Comparison of ENCODE assay signal across 26 cellular contexts in the genomic region with DNA sequence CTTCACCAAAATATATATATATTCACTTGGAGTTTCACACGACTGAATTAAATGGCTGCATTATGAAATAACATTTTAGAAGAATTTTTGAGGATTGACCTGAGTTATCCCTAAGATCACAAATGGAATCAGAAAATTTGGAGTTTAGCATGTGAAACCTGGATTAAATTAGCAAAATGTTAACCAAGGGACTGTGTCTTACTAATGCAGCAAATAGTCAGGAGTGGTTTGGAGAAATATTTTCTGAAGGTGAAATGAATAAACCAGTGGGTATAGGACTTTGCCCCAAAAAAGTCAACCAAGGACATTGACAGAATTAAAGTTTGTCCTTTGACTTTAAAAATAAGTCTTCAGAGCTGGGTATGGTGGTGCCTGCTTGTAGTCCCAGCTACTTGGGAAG.
"Had no signal": no experiment of that assay in that cellular context is flagged by ENCODE, and none has a peak within 500 bp of the region (broad histone marks: within the 10 kb centered on the region; RNA-seq: fewer than 3 reads in every experiment).

No MANE protein-coding gene starts in this region.

- H3K4me1 ChIP-seq: neural progenitor cell, suprapubic skin had no signal

- H3K27me3 ChIP-seq: neural progenitor cell, stomach, suprapubic skin, transverse colon had no signal

- H3K9me3 ChIP-seq: left ventricle myocardium inferior, stomach, suprapubic skin, transverse colon had no signal

- H3K9ac ChIP-seq: neural progenitor cell had no signal

- H3K27ac ChIP-seq: left ventricle myocardium inferior, stomach, suprapubic skin, transverse colon had no signal

- ATAC-seq: esophagus mucosa; natural killer cell; right cardiac atrium; stimulated activated naive B cell treated with anti-CD40 and anti-IgM and Interleukin-4, amounts not matched to agents 10 μg/mL and 1 μg/mL and 100 μg/mL, for 72 hours had no signal

- H3K4me3 ChIP-seq: left ventricle myocardium inferior, lung, neural progenitor cell, stomach, suprapubic skin, transverse colon had no signal

- DNase-seq: activated CD4-positive, alpha-beta memory T cell treated with anti-CD3 and anti-CD28 coated beads for 36 hours; activated CD4-positive, alpha-beta T cell treated with anti-CD3 and anti-CD28 coated beads, Interleukin-2, amount 10 ng/mL, durations not matched to agents 24 days and 14 days; activated CD4-positive, CD25-positive, alpha-beta regulatory T cell treated with anti-CD3 and anti-CD28 coated beads, Interleukin-2, amount 50 U/mL, for 72 hours; activated CD8-positive, alpha-beta memory T cell treated with anti-CD3 and anti-CD28 coated beads, Interleukin-2, amount 50 U/mL, for 4 hours; activated effector memory CD4-positive, alpha-beta T cell treated with anti-CD3 and anti-CD28 coated beads, Interleukin-2, amount 50 U/mL, for 16 hours; activated naive CD4-positive, alpha-beta T cell treated with anti-CD3 and anti-CD28 coated beads for 36 hours; activated naive CD8-positive, alpha-beta T cell treated with anti-CD3 and anti-CD28 coated beads for 36 hours; activated T-cell treated with anti-CD3 and anti-CD28 coated beads, Interleukin-2, amount 50 U/mL, for 1 hour; caudate nucleus; endodermal cell; kidney glomerular epithelial cell; left ventricle myocardium inferior; mesendoderm; natural killer cell; occipital lobe; right cardiac atrium; stimulated activated CD4-positive, alpha-beta T cell treated with anti-CD3 and anti-CD28 coated beads, Interleukin-15, amount 100 ng/mL, for 24 hours; stimulated activated CD4-positive, alpha-beta T cell treated with anti-CD3 and anti-CD28 coated beads, Interleukin-2, amount 100 ng/mL, for 24 hours; stimulated activated naive B cell treated with anti-CD40 and anti-IgM and Interleukin-4, amounts not matched to agents 10 μg/mL and 1 μg/mL and 100 μg/mL, for 72 hours; stomach; T-helper 2 cell; transverse colon had no signal

- H3K36me3 ChIP-seq: left ventricle myocardium inferior, transverse colon had no signal
